8 cellular contexts compared by ENCODE assay signal in genomic region chr19:38543807-38544568, GRCh38.
DNase-seq lines count a peak whose midpoint lies in the region; ATAC-seq, FAIRE-seq and TF ChIP-seq lines count a peak whose summit lies in the region.

No MANE protein-coding gene starts in this region.

- TF ChIP-seq RAD21 in A549 (conservative IDR thresholded peaks at IDR 0.05 in 1 of 2, IDR thresholded peaks at IDR 0.05 in 1 of 2) (no peak; a peak in 2 of 5 replicates), HepG2 (CRISPR knock-in tag; IDR thresholded peaks at IDR 0.05) (no peak)

- H4K20me1 ChIP-seq in HepG2 (ENCODE audit: insufficient read depth, low read length): no peaks in the 10 kb centered on the region

- TF ChIP-seq CTCF in A549 (IDR thresholded peaks at IDR 0.05) (no peak; the same call in 2 of the 3 replicates), HepG2 (CRISPR knock-in tag; IDR thresholded peaks at IDR 0.05) (peak; percentile 75)

- H3K27ac ChIP-seq in A549 (peak overlapping the region; percentile 59 to 69), cingulate gyrus (ENCODE audit: low read depth, low read length) (peak overlapping the region; percentile 85), HepG2 (ENCODE audit: extremely low read length, insufficient read depth, low read length) (no peak overlapping the region), temporal lobe (ENCODE audit: low read depth, low read length) (peak overlapping the region; percentile 70)

- H3K4me1 ChIP-seq in A549 (peaks cover 14% of the 10 kb centered on the region), HepG2 (ENCODE audit: insufficient read depth, low read length) (peaks cover 19% of the 10 kb centered on the region)

- intact Hi-C loops in HepG2 (cut with micrococcal nuclease; ENCODE audit: unreplicated experiment): loop anchor here (1.0 kb wide), 1 partner anchor 90 kb away; no protein-coding TSS in a partner anchor

- H3K36me3 ChIP-seq in HepG2 (replicated peaks in 1 of 2; ENCODE audit: control insufficient read depth in 1 of 2, insufficient read depth in 2 of 2, low read length in 2 of 2): no peaks in the 10 kb centered on the region

- TF ChIP-seq POLR2A in A549 (IDR thresholded peaks at IDR 0.05; ENCODE audit: low read length) (no peak), HepG2 (IDR thresholded peaks at IDR 0.05; ENCODE audit: insufficient read depth in 1 of 2, low read depth in 2 of 2, low read length in 2 of 2) (no peak)

- H3K79me2 ChIP-seq in HepG2 (ENCODE audit: insufficient read depth, low read length): no peaks in the 10 kb centered on the region

- CTCF ChIA-PET in A549 (lab: Yijun Ruan, JAX) (interaction anchor here (0.6 to 6.4 kb wide), 80 partner anchors 9 to 599 kb away, joined by 3 to 149 read pairs (median 5); partner anchors contain the start of genes ACTN4, EIF3K, FAM98C and MAP4K1), HepG2 (lab: Yijun Ruan, JAX; ENCODE audit: low intra/inter-chr PET ratio, low total read pairs) (interaction anchor here (1.8 kb wide), 1 partner anchor 91 kb away, joined by 13 read pairs; no protein-coding TSS in a partner anchor)

- H3K27me3 ChIP-seq in HepG2 (ENCODE audit: control insufficient read depth in 1 of 2, insufficient read depth in 2 of 2, low read length in 2 of 2): peaks cover 0 to 5% of the 10 kb centered on the region in 2 experiments; a peak in 2 of 5 replicates

- ATAC-seq in A549 (peak; percentile 89 to 93), HepG2 (peak; percentile 90), HG03442 (IDR thresholded peaks at IDR 0.05; ENCODE audit: unreplicated experiment) (no peak)

- H2AFZ ChIP-seq in HepG2 (ENCODE audit: low read length): no peak overlapping the region

- no peak overlapping the region for H3K9ac ChIP-seq in HepG2 (ENCODE audit: insufficient read depth, low read depth, low read length)

- in situ Hi-C loops in HepG2 (cut with HindIII; ENCODE audit: extremely low pct_ligation_motif_present, low pct_unique_long_range_greater_than_20kb): loop anchor here (10.0 kb wide), 1 partner anchor 91 kb away; no protein-coding TSS in a partner anchor

- H3K4me2 ChIP-seq in A549 (peak overlapping the region; percentile 78), HepG2 (ENCODE audit: low read depth, low read length) (peak overlapping the region; percentile 63)

- peak; percentile 96 to 98 for DNase-seq in A549 (ENCODE audit: low read depth in 1 of 2, low spot score in 1 of 2)
- peak; percentile 72 for DNase-seq in GM04503 (ENCODE audit: low read depth)
- DNase-seq in LHCN-M2 (ENCODE audit: low read depth): peak; percentile 80
- DNase-seq in SKM-1 (lab: John Stamatoyannopoulos, UW; ENCODE audit: unreplicated experiment): peak; percentile 33
- DNase-seq in HepG2 (ENCODE audit: low spot score): peak; percentile 79

- TF ChIP-seq EP300 in A549 (IDR thresholded peaks at IDR 0.05) (no peak), HepG2 (IDR thresholded peaks at IDR 0.05; ENCODE audit: low read depth in 2 of 2, low read length in 2 of 2) (no peak), HepG2 (CRISPR knock-in tag; IDR thresholded peaks at IDR 0.05; ENCODE audit: borderline replicate concordance) (no peak; the same call in 1 of the 2 replicates)

- peak overlapping the region; percentile 37 for H3K4me3 ChIP-seq in A549
- peak overlapping the region in 2 of 3 experiments; percentile 16 to 58; a peak in 2 of 6 replicates for H3K4me3 ChIP-seq in HepG2 (replicated peaks in 1 of 3; ENCODE audit: insufficient read depth in 1 of 3, low read depth in 2 of 3, low read length in 3 of 3)

- POLR2A ChIA-PET in A549 (lab: Yijun Ruan, JAX): interaction anchor here (0.6 to 1.9 kb wide), 9 partner anchors 10 to 387 kb away, joined by 3 to 22 read pairs (median 4); partner anchors contain the start of genes EIF3K, HNRNPL, MRPS12 and SARS2
- POLR2A ChIA-PET in HepG2 (lab: Yijun Ruan, JAX): interaction anchor here (1.0 kb wide), 1 partner anchor 75 kb away, joined by 6 read pairs; the partner anchor contains the start of gene EIF3K

- 27% methylated on average over 21 of the region's 21 CpGs for WGBS in A549 (ENCODE audit: missing lambda C conversion rate)
- WGBS in HepG2 (ENCODE audit: low lambda C conversion rate): 17% methylated on average over 20 of the region's 21 CpGs

- peak; percentile 99 for FAIRE-seq in A549 (lab: Jason Lieb, UNC)
- FAIRE-seq in HepG2 (lab: Jason Lieb, UNC): peak; percentile 66

- H3K9me3 ChIP-seq in A549 (peaks cover 22% of the 10 kb centered on the region; the same call in 2 of the 3 replicates), HepG2 (ENCODE audit: low read length) (no peaks in the 10 kb centered on the region)

- no TSS peak for BruUV-seq in HepG2 (replicated peaks; lab: Mats Ljungman, UMichigan)

TF ChIP-seq in A549, 52 proteins besides CTCF, POLR2A, EP300 and RAD21 (continues in another document):
- TF ChIP-seq CBX2 (IDR thresholded peaks at IDR 0.05; ENCODE audit: borderline replicate concordance, low read depth) (no peak), JUNB (IDR thresholded peaks at IDR 0.05) (peak; percentile 65), E2F6 (IDR thresholded peaks at IDR 0.05; ENCODE audit: borderline replicate concordance, low read depth) (peak; percentile 59; the same call in 1 of the 2 replicates), HDAC2 (IDR thresholded peaks at IDR 0.05) (peak; percentile 32; the same call in 1 of the 2 replicates), NPAS2 (CRISPR knock-in tag; IDR thresholded peaks at IDR 0.05; ENCODE audit: borderline replicate concordance) (peak; percentile 45; the same call in 1 of the 2 replicates), ZSCAN20 (CRISPR knock-in tag; IDR thresholded peaks at IDR 0.05) (no peak), SREBF2 (IDR thresholded peaks at IDR 0.05) (no peak), GATA3 (IDR thresholded peaks at IDR 0.05; ENCODE audit: borderline replicate concordance) (no peak), SMC3 (IDR thresholded peaks at IDR 0.05) (peak; percentile 94), ELK1 (IDR thresholded peaks at IDR 0.05; ENCODE audit: low read depth, low read length) (no peak), CHD4 (IDR thresholded peaks at IDR 0.05; ENCODE audit: borderline replicate concordance) (no peak), MAFK (IDR thresholded peaks at IDR 0.05; ENCODE audit: partially characterized antibody) (no peak), BHLHE40 (IDR thresholded peaks at IDR 0.05; ENCODE audit: low read depth, low read length) (no peak)

TF ChIP-seq in HepG2, 621 proteins besides CTCF, POLR2A, EP300 and RAD21 (continues in another document):
- TF ChIP-seq KDM2A (CRISPR knock-in tag; IDR thresholded peaks at IDR 0.05; ENCODE audit: borderline replicate concordance, low read depth): no peak
- no peak for TF ChIP-seq SP5 (CRISPR knock-in tag; IDR thresholded peaks at IDR 0.05; ENCODE audit: borderline replicate concordance, low read depth)
- no peak for TF ChIP-seq TSC22D2 (CRISPR knock-in tag; IDR thresholded peaks at IDR 0.05; ENCODE audit: borderline replicate concordance)
- no peak for TF ChIP-seq UBTF (CRISPR knock-in tag; IDR thresholded peaks at IDR 0.05)
- TF ChIP-seq ZNF432 (CRISPR knock-in tag; IDR thresholded peaks at IDR 0.05; ENCODE audit: borderline replicate concordance): no peak
- peak; percentile 8; the same call in 1 of the 2 replicates for TF ChIP-seq SALL1 (CRISPR knock-in tag; IDR thresholded peaks at IDR 0.05)
- no peak for TF ChIP-seq RORA (CRISPR knock-in tag; IDR thresholded peaks at IDR 0.05)
- no peak for TF ChIP-seq MTF1 (CRISPR knock-in tag; IDR thresholded peaks at IDR 0.05)
- 0 out of 2 replicates have a peak, but pooled peaks have one; percentile 9 for TF ChIP-seq ZNF644 (CRISPR knock-in tag; IDR thresholded peaks at IDR 0.05; ENCODE audit: low read depth)
- no peak for TF ChIP-seq ZNF343 (CRISPR knock-in tag; IDR thresholded peaks at IDR 0.05)
- TF ChIP-seq ATF2 (CRISPR knock-in tag; IDR thresholded peaks at IDR 0.05): no peak; the same call in 1 of the 2 replicates
- no peak for TF ChIP-seq SP1 (IDR thresholded peaks at IDR 0.05)
- peak; percentile 57 for TF ChIP-seq SP1 (CRISPR knock-in tag; IDR thresholded peaks at IDR 0.05)
- no peak for TF ChIP-seq ZFP36L2 (CRISPR knock-in tag; IDR thresholded peaks at IDR 0.05)

Comparison
In these comparisons a context has a peak if more than half of its experiments do, and no peak if none do; other contexts are left out.
1. DNase-seq: peak in every context shown above with its lines; median percentile 97 in A549; 80 in LHCN-M2; 79 in HepG2; 72 in GM04503; 33 in SKM-1.
2. Of the 38 proteins assayed by ChIP-seq in both HepG2 and A549: peak only in HepG2: CHD4, CTCF and RNF2; only in A549: HDAC2, JUN, JUNB, KDM5A, MAZ, NPAS2 and 3 more; in both: FOSL2 and MAX; in neither: 24.